Comparison of ENCODE assay signal across 9 cellular contexts in the genomic region with DNA sequence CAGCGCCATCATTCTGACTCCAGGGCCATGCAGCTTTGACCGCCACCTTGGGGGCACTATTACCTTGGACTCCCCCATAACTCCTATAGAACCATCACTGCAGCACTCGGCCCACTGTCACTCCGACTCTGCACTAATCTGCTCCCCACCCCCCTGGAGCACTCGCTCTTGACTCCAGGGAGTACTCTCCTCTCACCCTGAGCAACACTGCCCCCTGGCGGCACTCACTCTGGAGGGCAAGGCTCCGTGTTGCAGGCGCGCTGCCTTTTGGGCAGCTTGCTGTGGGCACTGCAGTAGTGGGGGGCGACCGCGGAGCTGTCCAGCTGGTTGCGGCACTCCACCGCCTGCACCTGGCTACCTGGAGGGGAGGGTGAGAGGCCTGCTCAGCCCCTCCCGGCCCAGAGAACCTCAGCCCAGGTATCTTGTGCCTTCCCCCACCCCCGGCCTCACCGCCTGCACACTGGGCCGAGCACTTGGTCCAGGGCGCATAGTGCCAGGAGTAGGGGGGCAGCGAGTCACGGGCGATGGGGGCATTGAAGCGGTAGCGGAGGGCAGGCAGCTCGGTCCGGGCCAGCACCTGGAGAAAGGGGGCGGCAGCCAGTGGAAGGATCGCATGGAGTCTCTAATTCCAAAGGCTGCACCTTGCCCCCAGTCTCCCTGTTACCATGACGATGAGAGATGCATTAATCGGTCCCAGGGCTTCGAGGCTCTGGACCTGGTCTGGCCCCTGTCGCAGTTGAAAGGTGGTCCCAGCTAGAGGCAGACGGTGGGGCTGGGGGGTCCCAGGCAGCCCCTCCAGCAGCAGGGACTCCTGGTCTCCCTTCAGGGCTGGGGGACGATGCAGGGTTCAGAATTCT. TPM values are rescaled to one million over a fixed set of nuclear protein-coding genes. Genes with fewer than 3 reads are reported as not detected.
DNase-seq lines count a peak whose midpoint lies in the region; ATAC-seq and TF ChIP-seq lines count a peak whose summit lies in the region.
"Had no signal": no experiment of that assay in that cellular context is flagged by ENCODE, and none has a peak within 500 bp of the region (broad histone marks: within the 10 kb centered on the region; RNA-seq: fewer than 3 reads in every experiment).

No MANE protein-coding gene starts in this region.

- no peaks in the 10 kb centered on the region for H3K9me2 ChIP-seq in GM23338 (ENCODE audit: insufficient read depth)

- intact Hi-C loops in right lobe of liver (cut with DNase I): no loop called here

- H3K9me3 ChIP-seq in right lobe of liver: no peaks in the 10 kb centered on the region

- H3K4me1 Mint-ChIP-seq in GM23338: peaks cover 9% of the 10 kb centered on the region

- in situ Hi-C loops in astrocyte of the spinal cord (cut with HindIII; ENCODE audit: low sequenced_read_pairs): no loop called here

- H2AFZ ChIP-seq in GM23338: no peak overlapping the region

- H3K4me3 ChIP-seq in GM23338 (no peak overlapping the region), astrocyte of the spinal cord (ENCODE audit: low read depth, low read length) (no peak overlapping the region), right lobe of liver (no peak overlapping the region)

- H3K36me3 Mint-ChIP-seq in GM23338 (ENCODE audit: low read depth): peaks cover 3% of the 10 kb centered on the region; the same call in 1 of the 3 replicates

- H3K4me1 ChIP-seq in GM23338 (ENCODE audit: insufficient read depth): peaks cover 3% of the 10 kb centered on the region
- H3K4me1 ChIP-seq in right lobe of liver: no peaks in the 10 kb centered on the region

- DNase-seq in AG09319 (ENCODE audit: extremely low read depth, low read depth) (no peak), GM23338 (ENCODE audit: low spot score) (peak; percentile 97), SW480 (ENCODE audit: low spot score) (peak; percentile 41), astrocyte of the spinal cord (ENCODE audit: low read depth, low spot score) (no peak), right lobe of liver (peak in 2 of 3 donors; percentile 48 to 55), kidney glomerular epithelial cell (lab: John Stamatoyannopoulos, UW) (no peak)

- 65% methylated on average over 7 of the region's 34 CpGs for WGBS in right lobe of liver (ENCODE audit: insufficient coverage, low coverage, low lambda C conversion rate, missing lambda C conversion rate)

- peaks cover 24% of the 10 kb centered on the region for H3K27me3 Mint-ChIP-seq in GM23338 (ENCODE audit: insufficient read depth, low read depth, poor library complexity)

- 0 out of 2 replicates have a peak overlapping the region, but pooled peaks have one; percentile 20 for H3K4me2 ChIP-seq in GM23338

- no peak overlapping the region for H3K27ac ChIP-seq in GM23338 (ENCODE audit: low read depth)
- no peak overlapping the region for H3K27ac ChIP-seq in right lobe of liver

- 0 out of 2 replicates have a peak, but pooled peaks cover 3% of the 10 kb centered on the region for H4K20me1 ChIP-seq in GM23338 (replicated peaks; ENCODE audit: insufficient read depth)

- no peak overlapping the region for H3K4me3 Mint-ChIP-seq in GM23338

- H3K9me3 Mint-ChIP-seq in GM23338: no peaks in the 10 kb centered on the region; the same call in 1 of the 3 replicates

- peaks cover 4% of the 10 kb centered on the region; the same call in 1 of the 2 replicates for H3F3A ChIP-seq in GM23338 (replicated peaks; ENCODE audit: low read depth)

- H3K27me3 ChIP-seq in GM23338 (ENCODE audit: insufficient read depth) (peaks cover 18% of the 10 kb centered on the region), right lobe of liver (no peaks in the 10 kb centered on the region)

- H3K36me3 ChIP-seq in GM23338 (ENCODE audit: insufficient read depth) (no peaks in the 10 kb centered on the region), right lobe of liver (no peaks in the 10 kb centered on the region)

- TF ChIP-seq POLR2A in right lobe of liver (IDR thresholded peaks at IDR 0.05): no peak

- no peak overlapping the region for H3K27ac Mint-ChIP-seq in GM23338

- ATAC-seq in GM23338 (peak; percentile 87), right lobe of liver (peak; percentile 27 to 56 (median 51)), HG03025 (IDR thresholded peaks at IDR 0.05; ENCODE audit: low FRiP score, unreplicated experiment) (no peak), HG03097 (IDR thresholded peaks at IDR 0.05; ENCODE audit: low FRiP score, unreplicated experiment) (no peak)

- TF ChIP-seq CTCF in AG09319 (IDR thresholded peaks at IDR 0.05; ENCODE audit: low read depth, low read length) (peak; percentile 58), GM23338 (conservative IDR thresholded peaks at IDR 0.05; ENCODE audit: low read depth in 2 of 2) (peak; percentile 86 to 97), astrocyte of the spinal cord (IDR thresholded peaks at IDR 0.05; ENCODE audit: low read depth, low read length) (peak; percentile 79), right lobe of liver (IDR thresholded peaks at IDR 0.05) (peak; percentile 32 to 56 (median 42))

- H3K79me2 ChIP-seq in GM23338 (replicated peaks; ENCODE audit: insufficient read depth): no peaks in the 10 kb centered on the region

TF ChIP-seq in GM23338, 12 proteins besides CTCF, POLR2A, EP300 and RAD21:
- no peak for TF ChIP-seq ZNF331 (CRISPR knock-in tag; IDR thresholded peaks at IDR 0.05; ENCODE audit: low read depth)
- TF ChIP-seq, protein P1, sequence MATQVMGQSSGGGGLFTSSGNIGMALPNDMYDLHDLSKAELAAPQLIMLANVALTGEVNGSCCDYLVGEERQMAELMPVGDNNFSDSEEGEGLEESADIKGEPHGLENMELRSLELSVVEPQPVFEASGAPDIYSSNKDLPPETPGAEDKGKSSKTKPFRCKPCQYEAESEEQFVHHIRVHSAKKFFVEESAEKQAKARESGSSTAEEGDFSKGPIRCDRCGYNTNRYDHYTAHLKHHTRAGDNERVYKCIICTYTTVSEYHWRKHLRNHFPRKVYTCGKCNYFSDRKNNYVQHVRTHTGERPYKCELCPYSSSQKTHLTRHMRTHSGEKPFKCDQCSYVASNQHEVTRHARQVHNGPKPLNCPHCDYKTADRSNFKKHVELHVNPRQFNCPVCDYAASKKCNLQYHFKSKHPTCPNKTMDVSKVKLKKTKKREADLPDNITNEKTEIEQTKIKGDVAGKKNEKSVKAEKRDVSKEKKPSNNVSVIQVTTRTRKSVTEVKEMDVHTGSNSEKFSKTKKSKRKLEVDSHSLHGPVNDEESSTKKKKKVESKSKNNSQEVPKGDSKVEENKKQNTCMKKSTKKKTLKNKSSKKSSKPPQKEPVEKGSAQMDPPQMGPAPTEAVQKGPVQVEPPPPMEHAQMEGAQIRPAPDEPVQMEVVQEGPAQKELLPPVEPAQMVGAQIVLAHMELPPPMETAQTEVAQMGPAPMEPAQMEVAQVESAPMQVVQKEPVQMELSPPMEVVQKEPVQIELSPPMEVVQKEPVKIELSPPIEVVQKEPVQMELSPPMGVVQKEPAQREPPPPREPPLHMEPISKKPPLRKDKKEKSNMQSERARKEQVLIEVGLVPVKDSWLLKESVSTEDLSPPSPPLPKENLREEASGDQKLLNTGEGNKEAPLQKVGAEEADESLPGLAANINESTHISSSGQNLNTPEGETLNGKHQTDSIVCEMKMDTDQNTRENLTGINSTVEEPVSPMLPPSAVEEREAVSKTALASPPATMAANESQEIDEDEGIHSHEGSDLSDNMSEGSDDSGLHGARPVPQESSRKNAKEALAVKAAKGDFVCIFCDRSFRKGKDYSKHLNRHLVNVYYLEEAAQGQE (IDR thresholded peaks at IDR 0.05; ENCODE audit: unreplicated experiment): peak; percentile 48
TF ChIP-seq in GM23338: peak in this region for 1.

RNA-seq across cellular contexts. Expression of gene MYO1F, which starts 8.9 kb away (rescaled TPM):
- total RNA-seq in GM23338 (2014; rRNA removed; shearing (Covaris generic)): 3.8 and 3.9 TPM in 2 replicates
- polyA plus RNA-seq in GM23338 (2016; fragmentation: Nextera tagmentation; extraction: Ambion mirVana): 5.7 and 7.1 TPM in 2 replicates
- total RNA-seq in right lobe of liver: 10 to 100 TPM in 4 of 6 experiments, 1 to 10 TPM in 2; 7.9 to 21.5 (median 10.2) TPM

RNA-seq across cellular contexts. Expression of gene ADAMTS10, which starts 24.4 kb away (rescaled TPM):
- total RNA-seq in GM23338 (2014; rRNA removed; shearing (Covaris generic)): 25.9 and 29.0 TPM in 2 replicates
- 4.8 and 5.0 TPM in 2 replicates for polyA plus RNA-seq in GM23338 (2016; fragmentation: Nextera tagmentation; extraction: Ambion mirVana)
- 10 to 100 TPM in 3 of 6 experiments, 1 to 10 TPM in 3; 5.0 to 12.2 (median 9.3) TPM for total RNA-seq in right lobe of liver

RNA-seq across cellular contexts. Expression of gene NFILZ, which starts 44.3 kb away (rescaled TPM):
- not detected in 2 replicates for total RNA-seq in GM23338 (2014; rRNA removed; shearing (Covaris generic))
- not detected in 2 replicates for polyA plus RNA-seq in GM23338 (2016; fragmentation: Nextera tagmentation; extraction: Ambion mirVana)
- total RNA-seq in right lobe of liver: not detected
- polyA plus RNA-seq: esophagus had no signal

Comparison
In these comparisons a context has a peak if more than half of its experiments do, and no peak if none do; other contexts are left out.
1. DNase-seq: peak in GM23338 (single experiment), SW480 (single experiment) and right lobe of liver (2 of 3); none in AG09319 (single experiment), astrocyte of the spinal cord (single experiment) and kidney glomerular epithelial cell (single experiment).
2. CTCF ChIP-seq: peak in every context shown above with its lines; median percentile 92 in GM23338; 79 in astrocyte of the spinal cord; 58 in AG09319; 42 in right lobe of liver.
3. ATAC-seq: peak in GM23338 (single experiment) and right lobe of liver (4 of 4); none in HG03025 (single experiment) and HG03097 (single experiment).